ENCODE assay signal across 14 cellular contexts in the genomic region with DNA sequence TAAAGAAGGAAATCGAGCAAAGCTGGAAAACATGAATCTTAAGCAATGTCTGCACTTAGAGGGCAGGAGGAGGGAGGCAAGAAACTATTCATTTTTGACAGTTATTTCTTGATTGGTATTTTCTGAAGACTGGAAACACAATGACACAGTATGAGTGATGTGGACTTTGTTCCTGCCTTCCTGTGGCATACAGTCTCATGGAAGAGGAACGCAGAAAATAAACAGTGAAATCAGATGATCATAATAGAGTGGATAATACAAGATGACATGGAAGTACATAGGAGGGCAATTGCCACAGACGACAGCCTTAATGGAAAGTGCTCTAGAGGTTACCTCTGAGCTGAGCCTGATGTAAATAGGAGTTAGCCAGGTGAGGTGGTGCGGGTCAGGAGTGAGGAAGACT.
"Had no signal": no experiment of that assay in that cellular context is flagged by ENCODE, and none has a peak within 500 bp of the region (broad histone marks: within the 10 kb centered on the region; RNA-seq: fewer than 3 reads in every experiment).

No MANE protein-coding gene starts in this region.

- DNase-seq: activated CD4-positive, alpha-beta memory T cell treated with anti-CD3 and anti-CD28 coated beads for 36 hours; activated naive CD4-positive, alpha-beta T cell treated with Interleukin-2 at 50 U/mL for 16 hours; activated naive CD8-positive, alpha-beta T cell treated with anti-CD3 and anti-CD28 coated beads, Interleukin-2, amount 10 ng/mL, durations not matched to agents 7 days and 5 days; activated T-cell treated with anti-CD3 and anti-CD28 coated beads for 4 hours; cortex of kidney; heart right ventricle; immature natural killer cell; left ventricle myocardium superior; naive thymus-derived CD8-positive, alpha-beta T cell; stimulated activated CD4-positive, alpha-beta T cell treated with anti-CD3 and anti-CD28 coated beads, Interleukin-1b, Interleukin-23, amount 100 ng/mL, for 48 hours; stimulated activated naive CD4-positive, alpha-beta T cell treated with Interleukin-2 at 50 U/mL for 16 hours had no signal

- H3K4me1 ChIP-seq: gastroesophageal sphincter had no signal

- H3K27ac ChIP-seq: gastroesophageal sphincter, heart right ventricle had no signal

- H3K4me3 ChIP-seq: gastroesophageal sphincter, heart right ventricle had no signal

- ATAC-seq: gastroesophageal sphincter; heart right ventricle; left ventricle myocardium superior; naive thymus-derived CD8-positive, alpha-beta T cell had no signal

- H3K9me3 ChIP-seq: gastroesophageal sphincter had no signal

- FAIRE-seq: endometrium, TTC549 had no signal

- H3K36me3 ChIP-seq: gastroesophageal sphincter, heart right ventricle had no signal

- H3K27me3 ChIP-seq: gastroesophageal sphincter, heart right ventricle had no signal
